1 cellular context compared by ENCODE assay signal in the genomic region with DNA sequence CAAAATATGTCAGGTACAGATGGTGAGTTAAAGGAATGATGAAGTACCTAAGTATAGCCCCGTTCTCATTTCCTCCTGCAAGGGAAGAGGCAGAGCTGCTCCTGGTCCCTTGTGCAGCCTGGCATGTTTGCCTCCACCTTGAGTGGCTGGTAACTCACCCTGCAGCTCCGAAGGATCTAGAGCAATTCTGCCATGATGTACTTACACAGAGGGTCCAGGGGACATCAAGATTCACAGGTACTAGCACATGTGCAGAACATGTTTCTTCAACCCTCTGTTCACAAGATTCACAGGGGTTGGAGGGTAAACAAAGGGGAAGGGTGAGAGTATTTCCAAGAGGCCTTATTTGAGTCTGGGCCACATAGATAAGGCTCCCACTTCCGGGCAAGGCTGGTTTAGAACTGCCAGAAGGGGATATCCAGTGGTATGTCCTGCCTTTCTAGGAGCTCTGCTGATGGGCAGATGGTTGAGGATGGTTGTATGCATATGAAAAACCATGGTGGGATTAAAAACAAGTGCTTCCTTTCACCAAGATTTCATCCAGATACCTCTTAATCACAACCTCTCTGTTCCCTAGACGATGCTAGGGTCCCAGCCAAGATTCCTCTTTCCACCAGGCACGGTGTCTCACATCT.
TF ChIP-seq lines count a peak whose summit lies in the region.

No MANE protein-coding gene starts in this region.

TF ChIP-seq in K562, 482 proteins besides CTCF, POLR2A, EP300 and RAD21 (continued from another document):
- TF ChIP-seq TSHZ1 (CRISPR knock-in tag; IDR thresholded peaks at IDR 0.05) = no peak
- TF ChIP-seq SMARCA5 (IDR thresholded peaks at IDR 0.05) = no peak
- no peak for TF ChIP-seq ZNF143 (CRISPR knock-in tag; IDR thresholded peaks at IDR 0.05)
- TF ChIP-seq HDAC8 (tag; IDR thresholded peaks at IDR 0.05) = no peak
- no peak; the same call in 1 of the 2 replicates for TF ChIP-seq MBD2 (IDR thresholded peaks at IDR 0.05; ENCODE audit: borderline replicate concordance, low read depth)
- TF ChIP-seq CHD4 (IDR thresholded peaks at IDR 0.05; ENCODE audit: insufficient read depth, insufficient replicate concordance, low read depth, low read length, poor library complexity, severe bottlenecking) = no peak
- no peak for TF ChIP-seq NR2F6 (CRISPR knock-in tag; IDR thresholded peaks at IDR 0.05)
- no peak for TF ChIP-seq POLR2H (tag; IDR thresholded peaks at IDR 0.05; ENCODE audit: low read depth)
- TF ChIP-seq ARID3B (CRISPR knock-in tag; IDR thresholded peaks at IDR 0.05; ENCODE audit: borderline replicate concordance) = no peak
- TF ChIP-seq CEBPG (CRISPR knock-in tag; IDR thresholded peaks at IDR 0.05) = no peak
- TF ChIP-seq CEBPG (tag; conservative IDR thresholded peaks at IDR 0.05 in 1 of 2, IDR thresholded peaks at IDR 0.05 in 1 of 2) = no peak
- no peak for TF ChIP-seq ZNF655 (CRISPR knock-in tag; IDR thresholded peaks at IDR 0.05)
- peak; percentile 97 for TF ChIP-seq DPF2 (IDR thresholded peaks at IDR 0.05)
- TF ChIP-seq ZNF57 (CRISPR knock-in tag; IDR thresholded peaks at IDR 0.05) = no peak
- TF ChIP-seq, protein P1, sequence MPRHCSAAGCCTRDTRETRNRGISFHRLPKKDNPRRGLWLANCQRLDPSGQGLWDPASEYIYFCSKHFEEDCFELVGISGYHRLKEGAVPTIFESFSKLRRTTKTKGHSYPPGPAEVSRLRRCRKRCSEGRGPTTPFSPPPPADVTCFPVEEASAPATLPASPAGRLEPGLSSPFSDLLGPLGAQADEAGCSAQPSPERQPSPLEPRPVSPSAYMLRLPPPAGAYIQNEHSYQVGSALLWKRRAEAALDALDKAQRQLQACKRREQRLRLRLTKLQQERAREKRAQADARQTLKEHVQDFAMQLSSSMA (CRISPR knock-in tag; IDR thresholded peaks at IDR 0.05) = no peak
- no peak for TF ChIP-seq MTF1 (CRISPR knock-in tag; IDR thresholded peaks at IDR 0.05; ENCODE audit: borderline replicate concordance)
- TF ChIP-seq, protein P2, sequence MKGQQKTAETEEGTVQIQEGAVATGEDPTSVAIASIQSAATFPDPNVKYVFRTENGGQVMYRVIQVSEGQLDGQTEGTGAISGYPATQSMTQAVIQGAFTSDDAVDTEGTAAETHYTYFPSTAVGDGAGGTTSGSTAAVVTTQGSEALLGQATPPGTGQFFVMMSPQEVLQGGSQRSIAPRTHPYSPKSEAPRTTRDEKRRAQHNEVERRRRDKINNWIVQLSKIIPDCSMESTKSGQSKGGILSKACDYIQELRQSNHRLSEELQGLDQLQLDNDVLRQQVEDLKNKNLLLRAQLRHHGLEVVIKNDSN (CRISPR knock-in tag; IDR thresholded peaks at IDR 0.05) = no peak
- TF ChIP-seq CC2D1A (IDR thresholded peaks at IDR 0.05) = peak; percentile 79
- no peak for TF ChIP-seq ZNF347 (CRISPR knock-in tag; IDR thresholded peaks at IDR 0.05; ENCODE audit: low read depth)
- no peak for TF ChIP-seq ZNF274 (IDR thresholded peaks at IDR 0.05; ENCODE audit: borderline replicate concordance, low read depth, low read length)
- no peak for TF ChIP-seq RB1 (IDR thresholded peaks at IDR 0.05; ENCODE audit: low read depth)
- no peak for TF ChIP-seq ZNF431 (CRISPR knock-in tag; IDR thresholded peaks at IDR 0.05)
- no peak for TF ChIP-seq ZNF551 (CRISPR knock-in tag; IDR thresholded peaks at IDR 0.05)
- peak; percentile 26 for TF ChIP-seq NUFIP1 (IDR thresholded peaks at IDR 0.05; ENCODE audit: partially characterized antibody)
- no peak for TF ChIP-seq EZH2 (IDR thresholded peaks at IDR 0.05; ENCODE audit: borderline replicate concordance, low read depth, low read length)
- TF ChIP-seq DLX4 (CRISPR knock-in tag; IDR thresholded peaks at IDR 0.05) = no peak
- TF ChIP-seq CBX8 (IDR thresholded peaks at IDR 0.05; ENCODE audit: borderline replicate concordance, extremely low read depth, low read depth, low read length, poor library complexity, severe bottlenecking) = no peak
- TF ChIP-seq, protein P3, sequence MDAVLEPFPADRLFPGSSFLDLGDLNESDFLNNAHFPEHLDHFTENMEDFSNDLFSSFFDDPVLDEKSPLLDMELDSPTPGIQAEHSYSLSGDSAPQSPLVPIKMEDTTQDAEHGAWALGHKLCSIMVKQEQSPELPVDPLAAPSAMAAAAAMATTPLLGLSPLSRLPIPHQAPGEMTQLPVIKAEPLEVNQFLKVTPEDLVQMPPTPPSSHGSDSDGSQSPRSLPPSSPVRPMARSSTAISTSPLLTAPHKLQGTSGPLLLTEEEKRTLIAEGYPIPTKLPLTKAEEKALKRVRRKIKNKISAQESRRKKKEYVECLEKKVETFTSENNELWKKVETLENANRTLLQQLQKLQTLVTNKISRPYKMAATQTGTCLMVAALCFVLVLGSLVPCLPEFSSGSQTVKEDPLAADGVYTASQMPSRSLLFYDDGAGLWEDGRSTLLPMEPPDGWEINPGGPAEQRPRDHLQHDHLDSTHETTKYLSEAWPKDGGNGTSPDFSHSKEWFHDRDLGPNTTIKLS (IDR thresholded peaks at IDR 0.05; ENCODE audit: borderline replicate concordance, low read depth) = peak; percentile 68; the same call in 1 of the 2 replicates
- peak; percentile 58; the same call in 1 of the 2 replicates for TF ChIP-seq IFI16 (CRISPR knock-in tag; IDR thresholded peaks at IDR 0.05)
- TF ChIP-seq TAF1 (IDR thresholded peaks at IDR 0.05; ENCODE audit: control insufficient read depth, extremely low read depth, insufficient read depth, low read length, severe bottlenecking) = no peak
- TF ChIP-seq HBP1 (CRISPR knock-in tag; IDR thresholded peaks at IDR 0.05) = no peak
- TF ChIP-seq, protein P4, sequence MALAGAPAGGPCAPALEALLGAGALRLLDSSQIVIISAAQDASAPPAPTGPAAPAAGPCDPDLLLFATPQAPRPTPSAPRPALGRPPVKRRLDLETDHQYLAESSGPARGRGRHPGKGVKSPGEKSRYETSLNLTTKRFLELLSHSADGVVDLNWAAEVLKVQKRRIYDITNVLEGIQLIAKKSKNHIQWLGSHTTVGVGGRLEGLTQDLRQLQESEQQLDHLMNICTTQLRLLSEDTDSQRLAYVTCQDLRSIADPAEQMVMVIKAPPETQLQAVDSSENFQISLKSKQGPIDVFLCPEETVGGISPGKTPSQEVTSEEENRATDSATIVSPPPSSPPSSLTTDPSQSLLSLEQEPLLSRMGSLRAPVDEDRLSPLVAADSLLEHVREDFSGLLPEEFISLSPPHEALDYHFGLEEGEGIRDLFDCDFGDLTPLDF (CRISPR knock-in tag; IDR thresholded peaks at IDR 0.05) = no peak
- TF ChIP-seq, protein P5, sequence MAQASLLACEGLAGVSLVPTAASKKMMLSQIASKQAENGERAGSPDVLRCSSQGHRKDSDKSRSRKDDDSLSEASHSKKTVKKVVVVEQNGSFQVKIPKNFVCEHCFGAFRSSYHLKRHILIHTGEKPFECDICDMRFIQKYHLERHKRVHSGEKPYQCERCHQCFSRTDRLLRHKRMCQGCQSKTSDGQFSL (CRISPR knock-in tag; IDR thresholded peaks at IDR 0.05) = no peak
- TF ChIP-seq, protein P5 (tag; IDR thresholded peaks at IDR 0.05) = no peak
- TF ChIP-seq NR2C1 (IDR thresholded peaks at IDR 0.05) = peak; percentile 85
- peak; percentile 80 for TF ChIP-seq NR2C1 (tag; IDR thresholded peaks at IDR 0.05)
- TF ChIP-seq NR1H2 (CRISPR knock-in tag; IDR thresholded peaks at IDR 0.05) = no peak
- no peak for TF ChIP-seq SP2 (IDR thresholded peaks at IDR 0.05; ENCODE audit: extremely low read depth, low read depth, low read length, poor library complexity, severe bottlenecking)
- no peak for TF ChIP-seq ESRRB (CRISPR knock-in tag; IDR thresholded peaks at IDR 0.05; ENCODE audit: borderline replicate concordance)
- TF ChIP-seq TBL1XR1 (IDR thresholded peaks at IDR 0.05; ENCODE audit: low read length in 2 of 2) = peak in 1 of 2 experiments; percentile 83; a peak in 3 of 4 replicates
- TF ChIP-seq ETV6 (IDR thresholded peaks at IDR 0.05; ENCODE audit: borderline replicate concordance in 1 of 2, low read depth in 2 of 2, low read length in 1 of 2) = 0 out of 4 replicates have a peak, but pooled peaks of 1 of the 2 experiments have one; percentile 53
- TF ChIP-seq ETV6 (CRISPR knock-in tag; IDR thresholded peaks at IDR 0.05; ENCODE audit: borderline replicate concordance) = no peak
- no peak for TF ChIP-seq FOS (IDR thresholded peaks at IDR 0.05; ENCODE audit: extremely low read depth, insufficient read length)
